Comparison of ENCODE assay signal across 13 cellular contexts in the genomic region with DNA sequence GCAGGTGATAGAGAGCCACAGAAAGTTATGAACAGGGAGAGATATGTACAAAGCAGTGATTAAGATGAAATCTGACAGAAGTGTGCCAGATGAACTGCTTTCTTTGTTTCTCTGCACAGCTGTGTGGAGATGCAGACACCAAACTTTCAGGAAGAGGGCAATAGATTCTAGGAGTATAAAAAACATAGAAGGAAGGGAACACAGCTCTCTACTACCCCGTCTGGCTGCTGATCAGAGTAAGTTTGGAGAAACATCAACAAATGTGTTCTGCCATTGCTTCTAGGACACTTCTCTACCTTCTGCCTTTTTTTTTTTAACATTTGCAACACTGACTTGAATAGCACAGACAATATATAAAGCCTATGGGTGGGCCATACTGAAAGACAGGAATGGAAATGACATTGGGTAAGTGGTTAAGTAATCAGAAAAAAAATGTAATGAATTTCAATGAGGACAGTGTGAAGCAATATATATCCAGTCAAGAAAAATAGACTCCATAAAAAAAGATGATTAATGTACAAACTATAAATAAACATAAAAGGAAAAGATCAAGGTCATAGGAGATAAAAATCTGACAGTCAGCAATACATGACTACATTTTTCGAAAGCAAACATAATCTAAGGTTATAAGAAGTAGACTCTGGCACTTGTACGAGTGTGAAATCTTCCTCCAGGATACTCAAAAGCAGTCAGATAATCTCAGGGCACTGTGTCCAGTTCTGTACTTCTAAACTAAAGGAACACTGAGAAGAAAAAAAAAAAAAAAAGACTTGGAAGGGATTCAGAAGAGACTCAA. TPM values are rescaled to one million over a fixed set of nuclear protein-coding genes. Genes with fewer than 3 reads are reported as not detected.
DNase-seq lines count a peak whose midpoint lies in the region; FAIRE-seq and TF ChIP-seq lines count a peak whose summit lies in the region.
"Had no signal": no experiment of that assay in that cellular context is flagged by ENCODE, and none has a peak within 500 bp of the region (broad histone marks: within the 10 kb centered on the region; RNA-seq: fewer than 3 reads in every experiment).

No MANE protein-coding gene starts in this region.

- FAIRE-seq in RCC 7860 (lab: Jason Lieb, UNC) = no peak

- H3K36me3 ChIP-seq in adrenal gland (replicated peaks in 1 of 2) = peaks cover 0 to 16% of the 10 kb centered on the region in 2 donors
- peaks cover 4 to 27% (median 8%) of the 10 kb centered on the region in 4 donors for H3K36me3 ChIP-seq in sigmoid colon

- intact Hi-C loops in adrenal gland (cut with DNase I) (loop anchor here in 1 of 2 donors (5.0 kb wide), 1 partner anchor 41 kb away; no protein-coding TSS in a partner anchor), sigmoid colon (cut with DNase I) (no loop called here)

- H3K9me3 ChIP-seq in adrenal gland (replicated peaks in 1 of 3) = no peaks in the 10 kb centered on the region
- H3K9me3 ChIP-seq in sigmoid colon = no peaks in the 10 kb centered on the region

- no peak for TF ChIP-seq EP300 in sigmoid colon (IDR thresholded peaks at IDR 0.05)

- TF ChIP-seq CTCF in adrenal gland (IDR thresholded peaks at IDR 0.05) (peak in 5 of 6 experiments; percentile 22 to 62 (median 38)), sigmoid colon (IDR thresholded peaks at IDR 0.05) (peak in 1 of 4 experiments; percentile 18)

- TF ChIP-seq POLR2A in adrenal gland (IDR thresholded peaks at IDR 0.05) = no peak
- no peak for TF ChIP-seq POLR2A in sigmoid colon (IDR thresholded peaks at IDR 0.05)

- no peak overlapping the region for H3K4me3 ChIP-seq in adrenal gland
- no peak overlapping the region for H3K4me3 ChIP-seq in sigmoid colon
- H3K4me3 ChIP-seq: upper lobe of left lung had no signal

- no peaks in the 10 kb centered on the region for H3K27me3 ChIP-seq in adrenal gland
- no peaks in the 10 kb centered on the region for H3K27me3 ChIP-seq in sigmoid colon
- H3K27me3 ChIP-seq: upper lobe of left lung had no signal

- DNase-seq in ELR (ENCODE audit: low read depth) (peak; percentile 11), adrenal gland (peak in 3 of 7 donors; percentile 11 to 45 (median 17)), hepatic stellate cell (ENCODE audit: low spot score) (peak; percentile 17), sigmoid colon (no peak), activated T-cell treated with anti-CD3 and anti-CD28 coated beads for 4 hours (no peak), epidermal melanocyte (ENCODE audit: insufficient read length, low spot score) (no peak), RCC 7860 (ENCODE audit: low spot score) (no peak)
- DNase-seq in activated naive CD4-positive, alpha-beta T cell (lab: John Stamatoyannopoulos, UW) = no peak
- DNase-seq: activated CD8-positive, alpha-beta memory T cell treated with anti-CD3 and anti-CD28 coated beads for 24 hours; DMS53; NCI-H1694; upper lobe of left lung had no signal

- 24 to 28% (median 25%) methylated on average over 3 of the region's 3 CpGs for WGBS in adrenal gland, 4 donors
- 30 to 70% methylated on average over 3 of the region's 3 CpGs for WGBS in sigmoid colon, 2 donors

- H3K4me1 ChIP-seq in adrenal gland (replicated peaks in 1 of 2) (peaks cover 13 to 26% of the 10 kb centered on the region in 2 donors), sigmoid colon (peaks cover 0 to 32% (median 23%) of the 10 kb centered on the region in 4 donors)

- H3K27ac ChIP-seq in adrenal gland = peak overlapping the region; percentile 12 to 74 (median 38)
- peak overlapping the region; percentile 62 to 77 (median 70) for H3K27ac ChIP-seq in sigmoid colon
- H3K27ac ChIP-seq: epithelial cell of prostate, upper lobe of left lung had no signal

RNA-seq across cellular contexts. Expression of gene NUFIP1, which starts 21.4 kb away (rescaled TPM):
- 1 to 10 TPM in 7 of 8 donors, under 1 TPM in 1; 0.79 to 6.9 (median 4.1) TPM for total RNA-seq in adrenal gland
- 1 to 10 TPM; 2.7 to 9.3 (median 2.8) TPM for polyA plus RNA-seq in adrenal gland
- 1 to 10 TPM; 2.2 to 3.5 (median 3.0) TPM for total RNA-seq in sigmoid colon
- 1 to 10 TPM; 1.6 to 2.7 (median 1.8) TPM for polyA plus RNA-seq in sigmoid colon

RNA-seq across cellular contexts. Expression of gene GPALPP1, which starts 21.5 kb away (rescaled TPM):
- total RNA-seq in adrenal gland (10 to 100 TPM; 12.7 to 38.6 (median 24.0) TPM), sigmoid colon (10 to 100 TPM; 26.3 to 40.7 (median 32.9) TPM)
- polyA plus RNA-seq in adrenal gland (10 to 100 TPM in 2 of 3 donors, 1 to 10 TPM in 1; 9.6 to 20.6 (median 11.3) TPM), sigmoid colon (10 to 100 TPM in 1 of 3 donors, 1 to 10 TPM in 2; 7.8 to 12.0 (median 8.3) TPM)

Comparison
In these comparisons a context has a peak if more than half of its experiments do, and no peak if none do; other contexts are left out.
1. DNase-seq: peak in ELR (single experiment) and hepatic stellate cell (single experiment); none in sigmoid colon (single experiment), activated naive CD4-positive, alpha-beta T cell (0 of 4), activated T-cell treated with anti-CD3 and anti-CD28 coated beads for 4 hours (single experiment), epidermal melanocyte (single experiment) and RCC 7860 (single experiment).